Comparison of ENCODE assay signal across 27 cellular contexts in the genomic region with DNA sequence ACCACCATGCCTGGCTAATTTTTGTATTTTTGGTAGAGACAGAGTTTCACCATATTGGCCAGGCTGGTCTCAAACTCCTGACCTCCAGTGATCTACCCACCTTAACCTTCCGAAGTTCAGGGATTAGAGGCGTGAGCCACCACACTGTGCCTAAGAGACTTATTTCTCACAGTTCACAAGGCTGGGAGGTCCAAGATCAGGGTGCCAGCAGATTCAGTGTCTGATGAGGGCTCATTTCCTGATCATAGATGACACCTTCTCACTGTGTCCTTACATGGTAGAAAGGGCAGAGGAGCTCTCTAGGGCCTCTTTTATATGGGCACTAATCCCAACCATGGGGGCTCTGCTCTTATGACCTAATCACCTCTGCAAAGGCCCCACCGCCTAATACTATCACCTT. TPM values are rescaled to one million over a fixed set of nuclear protein-coding genes. Genes with fewer than 3 reads are reported as not detected.
"Had no signal": no experiment of that assay in that cellular context is flagged by ENCODE, and none has a peak within 500 bp of the region (broad histone marks: within the 10 kb centered on the region; RNA-seq: fewer than 3 reads in every experiment).

No MANE protein-coding gene starts in this region.

- H3K4me3 ChIP-seq: breast epithelium, mucosa of descending colon, ovary, prostate gland, sigmoid colon, tibial nerve had no signal

- H3K4me1 Mint-ChIP-seq: activated CD4-positive, alpha-beta memory T cell treated with anti-CD3 and anti-CD28 coated beads, Interleukin-2, amount 10 ng/mL, durations not matched to agents 7 days and 5 days; activated CD4-positive, alpha-beta T cell treated with anti-CD3 and anti-CD28 coated beads, Interleukin-2, amount 10 ng/mL, durations not matched to agents 7 days and 5 days; activated naive CD4-positive, alpha-beta T cell treated with anti-CD3 and anti-CD28 coated beads, Interleukin-2, amount 50 U/mL, for 24 hours; activated naive CD8-positive, alpha-beta T cell treated with anti-CD3 and anti-CD28 coated beads, Interleukin-2, amount 50 U/mL, for 24 hours; activated T-helper 17 cell treated with anti-CD3 and anti-CD28 coated beads, Interleukin-2, amount 50 U/mL, for 72 hours; central memory CD8-positive, alpha-beta T cell; stimulated activated effector memory CD8-positive, alpha-beta T cell treated with anti-CD3 and anti-CD28 coated beads, Interleukin-12 subunit alpha, Interleukin-12 subunit beta, amount 100 ng/mL, for 72 hours had no signal

- H3K27me3 Mint-ChIP-seq: activated CD4-positive, alpha-beta memory T cell treated with anti-CD3 and anti-CD28 coated beads, Interleukin-2, amount 10 ng/mL, durations not matched to agents 7 days and 5 days; activated CD4-positive, alpha-beta T cell treated with anti-CD3 and anti-CD28 coated beads, Interleukin-2, amount 10 ng/mL, durations not matched to agents 7 days and 5 days; activated naive CD4-positive, alpha-beta T cell treated with anti-CD3 and anti-CD28 coated beads, Interleukin-2, amount 50 U/mL, for 24 hours; activated naive CD8-positive, alpha-beta T cell treated with anti-CD3 and anti-CD28 coated beads, Interleukin-2, amount 50 U/mL, for 24 hours; stimulated activated naive CD8-positive, alpha-beta T cell treated with anti-CD3 and anti-CD28 coated beads, Interleukin-15, Interleukin-2, amounts not matched to agents 100 ng/mL and 50 ng/mL, for 24 hours had no signal

- DNase-seq: activated CD4-positive, alpha-beta memory T cell treated with anti-CD3 and anti-CD28 coated beads, Interleukin-2, amount 10 ng/mL, durations not matched to agents 7 days and 5 days; activated CD4-positive, alpha-beta T cell treated with anti-CD3 and anti-CD28 coated beads for 1 hour; activated CD4-positive, alpha-beta T cell treated with anti-CD3 and anti-CD28 coated beads, Interleukin-2, amount 10 ng/mL, durations not matched to agents 7 days and 5 days; activated CD8-positive, alpha-beta memory T cell treated with anti-CD3 and anti-CD28 coated beads, Interleukin-2, amount 50 U/mL, for 48 hours; activated gamma-delta T cell treated with Interleukin-2 at 50 U/mL for 16 hours; activated naive CD8-positive, alpha-beta T cell treated with anti-CD3 and anti-CD28 coated beads, Interleukin-2, amount 50 U/mL, for 24 hours; activated T-cell treated with anti-CD3 and anti-CD28 coated beads, Interleukin-2, amount 50 U/mL, for 24 hours; amygdala; effector CD8-positive, alpha-beta T cell; islet precursor cell; left ventricle myocardium superior; ovary; retina; sigmoid colon; stimulated activated CD4-positive, alpha-beta T cell treated with anti-CD3 and anti-CD28 coated beads, Interleukin-4, amount 100 ng/mL, for 24 hours; T-helper 2 cell had no signal

- H3K4me3 Mint-ChIP-seq: activated CD4-positive, alpha-beta memory T cell treated with anti-CD3 and anti-CD28 coated beads, Interleukin-2, amount 10 ng/mL, durations not matched to agents 7 days and 5 days; activated CD4-positive, alpha-beta T cell treated with anti-CD3 and anti-CD28 coated beads, Interleukin-2, amount 10 ng/mL, durations not matched to agents 7 days and 5 days; activated naive CD4-positive, alpha-beta T cell treated with anti-CD3 and anti-CD28 coated beads, Interleukin-2, amount 50 U/mL, for 24 hours; activated naive CD8-positive, alpha-beta T cell treated with anti-CD3 and anti-CD28 coated beads, Interleukin-2, amount 50 U/mL, for 24 hours; activated T-cell treated with anti-CD3 and anti-CD28 coated beads, Interleukin-2, amount 50 U/mL, for 24 hours; activated T-helper 17 cell treated with anti-CD3 and anti-CD28 coated beads, Interleukin-2, amount 50 U/mL, for 72 hours; central memory CD8-positive, alpha-beta T cell; nephron; stimulated activated effector memory CD8-positive, alpha-beta T cell treated with anti-CD3 and anti-CD28 coated beads, Interleukin-12 subunit alpha, Interleukin-12 subunit beta, amount 100 ng/mL, for 72 hours; stimulated activated naive CD8-positive, alpha-beta T cell treated with anti-CD3 and anti-CD28 coated beads, Interleukin-15, Interleukin-2, amounts not matched to agents 100 ng/mL and 50 ng/mL, for 24 hours had no signal

- H3K9me3 ChIP-seq: breast epithelium, mucosa of descending colon, ovary, prostate gland, sigmoid colon, tibial nerve had no signal

- H3K36me3 ChIP-seq: breast epithelium, ovary, prostate gland had no signal

- H3K27me3 ChIP-seq: breast epithelium, ovary, sigmoid colon, tibial nerve had no signal

- ATAC-seq: activated naive CD8-positive, alpha-beta T cell treated with anti-CD3 and anti-CD28 coated beads, Interleukin-2, amount 50 U/mL, for 24 hours; activated T-helper 17 cell treated with anti-CD3 and anti-CD28 coated beads, Interleukin-2, amount 50 U/mL, for 72 hours; left ventricle myocardium superior; stimulated activated effector memory CD8-positive, alpha-beta T cell treated with anti-CD3 and anti-CD28 coated beads, Interleukin-12 subunit alpha, Interleukin-12 subunit beta, amount 100 ng/mL, for 72 hours had no signal

- H3K36me3 Mint-ChIP-seq: activated naive CD4-positive, alpha-beta T cell treated with anti-CD3 and anti-CD28 coated beads, Interleukin-2, amount 50 U/mL, for 24 hours; stimulated activated effector memory CD8-positive, alpha-beta T cell treated with anti-CD3 and anti-CD28 coated beads, Interleukin-12 subunit alpha, Interleukin-12 subunit beta, amount 100 ng/mL, for 72 hours had no signal

- H3K27ac Mint-ChIP-seq: activated CD4-positive, alpha-beta memory T cell treated with anti-CD3 and anti-CD28 coated beads, Interleukin-2, amount 10 ng/mL, durations not matched to agents 7 days and 5 days; activated CD4-positive, alpha-beta T cell treated with anti-CD3 and anti-CD28 coated beads, Interleukin-2, amount 10 ng/mL, durations not matched to agents 7 days and 5 days; activated naive CD4-positive, alpha-beta T cell treated with anti-CD3 and anti-CD28 coated beads, Interleukin-2, amount 50 U/mL, for 24 hours; activated naive CD8-positive, alpha-beta T cell treated with anti-CD3 and anti-CD28 coated beads, Interleukin-2, amount 50 U/mL, for 24 hours; activated T-cell treated with anti-CD3 and anti-CD28 coated beads, Interleukin-2, amount 50 U/mL, for 24 hours; activated T-helper 17 cell treated with anti-CD3 and anti-CD28 coated beads, Interleukin-2, amount 50 U/mL, for 72 hours; nephron; stimulated activated effector memory CD8-positive, alpha-beta T cell treated with anti-CD3 and anti-CD28 coated beads, Interleukin-12 subunit alpha, Interleukin-12 subunit beta, amount 100 ng/mL, for 72 hours; stimulated activated naive CD8-positive, alpha-beta T cell treated with anti-CD3 and anti-CD28 coated beads, Interleukin-15, Interleukin-2, amounts not matched to agents 100 ng/mL and 50 ng/mL, for 24 hours had no signal

- H3K9me3 Mint-ChIP-seq: activated CD4-positive, alpha-beta memory T cell treated with anti-CD3 and anti-CD28 coated beads, Interleukin-2, amount 10 ng/mL, durations not matched to agents 7 days and 5 days; activated CD4-positive, alpha-beta T cell treated with anti-CD3 and anti-CD28 coated beads, Interleukin-2, amount 10 ng/mL, durations not matched to agents 7 days and 5 days; activated naive CD4-positive, alpha-beta T cell treated with anti-CD3 and anti-CD28 coated beads, Interleukin-2, amount 50 U/mL, for 24 hours; activated naive CD8-positive, alpha-beta T cell treated with anti-CD3 and anti-CD28 coated beads, Interleukin-2, amount 50 U/mL, for 24 hours; activated T-cell treated with anti-CD3 and anti-CD28 coated beads, Interleukin-2, amount 50 U/mL, for 24 hours; activated T-helper 17 cell treated with anti-CD3 and anti-CD28 coated beads, Interleukin-2, amount 50 U/mL, for 72 hours; central memory CD8-positive, alpha-beta T cell; nephron; stimulated activated effector memory CD8-positive, alpha-beta T cell treated with anti-CD3 and anti-CD28 coated beads, Interleukin-12 subunit alpha, Interleukin-12 subunit beta, amount 100 ng/mL, for 72 hours; stimulated activated naive CD8-positive, alpha-beta T cell treated with anti-CD3 and anti-CD28 coated beads, Interleukin-15, Interleukin-2, amounts not matched to agents 100 ng/mL and 50 ng/mL, for 24 hours had no signal

- H3K4me1 ChIP-seq: breast epithelium, prostate gland had no signal

- H3K27ac ChIP-seq: breast epithelium, epithelial cell of prostate, ovary, prostate gland had no signal

RNA-seq across cellular contexts. Expression of a gene that starts 58.8 kb away (rescaled TPM):
- total RNA-seq: activated CD4-positive, alpha-beta memory T cell treated with anti-CD3 and anti-CD28 coated beads, Interleukin-2, amount 10 ng/mL, durations not matched to agents 7 days and 5 days; activated CD4-positive, alpha-beta T cell treated with anti-CD3 and anti-CD28 coated beads, Interleukin-2, amount 10 ng/mL, durations not matched to agents 7 days and 5 days; activated T-helper 17 cell treated with anti-CD3 and anti-CD28 coated beads, Interleukin-2, amount 50 U/mL, for 72 hours had no signal
